Comparison of ENCODE assay signal across 21 cellular contexts in genomic region chr2:145939949-145940348, GRCh38.
A peak's percentile ranks its signal among the peaks of the same experiment; 100 is the strongest.
DNase-seq lines count a peak whose midpoint lies in the region; ATAC-seq, FAIRE-seq and TF ChIP-seq lines count a peak whose summit lies in the region.
"Had no signal": no experiment of that assay in that cellular context is flagged by ENCODE, and none has a peak within 500 bp of the region (broad histone marks: within the 10 kb centered on the region; RNA-seq: fewer than 3 reads in every experiment).

No MANE protein-coding gene starts in this region.

- in situ Hi-C loops in HepG2 (cut with HindIII; ENCODE audit: extremely low pct_ligation_motif_present, low pct_unique_long_range_greater_than_20kb), result no loop called here
- in situ Hi-C loops in mammary epithelial cell (cut with MboI; ENCODE audit: low sequenced_read_pairs in 2 of 2), result no loop called here

- no peak for TF ChIP-seq EP300 in HepG2 (IDR thresholded peaks at IDR 0.05; ENCODE audit: low read depth in 2 of 2, low read length in 2 of 2)
- TF ChIP-seq EP300 in HepG2 (CRISPR knock-in tag; IDR thresholded peaks at IDR 0.05; ENCODE audit: borderline replicate concordance), result no peak

- dilution Hi-C loops in mammary epithelial cell (cut with HindIII; ENCODE audit: low sequenced_read_pairs), result no loop called here

- FAIRE-seq in HepG2 (lab: Jason Lieb, UNC), result no peak
- FAIRE-seq: GM12891, GM19239, HTR-8/SVneo had no signal

- H3K9me3 Mint-ChIP-seq in activated T-cell treated with anti-CD3 and anti-CD28 coated beads, Interleukin-2, amount 50 U/mL, for 24 hours, result peaks cover 11% of the 10 kb centered on the region

- H3K27ac ChIP-seq in HepG2 (ENCODE audit: extremely low read length, insufficient read depth, low read length), result no peak overlapping the region
- no peak overlapping the region for H3K27ac ChIP-seq in right lobe of liver
- no peak overlapping the region for H3K27ac ChIP-seq in mammary epithelial cell (ENCODE audit: insufficient read depth, low read depth, low read length)
- H3K27ac ChIP-seq: BLaER1, HL-60 had no signal

- intact Hi-C loops in HepG2 (cut with micrococcal nuclease; ENCODE audit: unreplicated experiment) (no loop called here), right lobe of liver (cut with DNase I) (no loop called here), mammary epithelial cell (cut with micrococcal nuclease) (no loop called here)

- no peaks in the 10 kb centered on the region for H3K36me3 ChIP-seq in HepG2 (replicated peaks in 1 of 2; ENCODE audit: control insufficient read depth in 1 of 2, insufficient read depth in 2 of 2, low read length in 2 of 2)
- no peaks in the 10 kb centered on the region for H3K36me3 ChIP-seq in right lobe of liver
- no peaks in the 10 kb centered on the region for H3K36me3 ChIP-seq in mammary epithelial cell (ENCODE audit: insufficient read depth, low read length)
- H3K36me3 ChIP-seq: BLaER1, HAP-1 had no signal

- no peak for TF ChIP-seq RAD21 in HepG2 (CRISPR knock-in tag; IDR thresholded peaks at IDR 0.05)

- H3K27me3 Mint-ChIP-seq in activated T-cell treated with anti-CD3 and anti-CD28 coated beads, Interleukin-2, amount 50 U/mL, for 24 hours, result no peaks in the 10 kb centered on the region
- H3K27me3 Mint-ChIP-seq: CD4-positive, alpha-beta memory T cell had no signal

- no peak overlapping the region for H3K27ac Mint-ChIP-seq in activated T-cell treated with anti-CD3 and anti-CD28 coated beads, Interleukin-2, amount 50 U/mL, for 24 hours
- H3K27ac Mint-ChIP-seq: CD4-positive, alpha-beta memory T cell had no signal

- POLR2A ChIA-PET in HepG2 (lab: Yijun Ruan, JAX), result no interaction called here

- no peaks in the 10 kb centered on the region for H3K36me3 Mint-ChIP-seq in activated T-cell treated with anti-CD3 and anti-CD28 coated beads, Interleukin-2, amount 50 U/mL, for 24 hours (ENCODE audit: low read depth)
- H3K36me3 Mint-ChIP-seq: CD4-positive, alpha-beta memory T cell had no signal

- H2AFZ ChIP-seq in HepG2 (ENCODE audit: low read length) (no peak overlapping the region), mammary epithelial cell (ENCODE audit: low read depth, low read length) (peak overlapping the region; percentile 30)

- 2% methylated on average over 1 of the region's 1 CpG for WGBS in HepG2 (ENCODE audit: low lambda C conversion rate)
- 26% methylated on average over 1 of the region's 1 CpG for WGBS in right lobe of liver (ENCODE audit: insufficient coverage, low coverage, low lambda C conversion rate, missing lambda C conversion rate)
- 7% methylated on average over 1 of the region's 1 CpG for WGBS in mammary epithelial cell (ENCODE audit: low coverage, missing lambda C conversion rate)

- no peaks in the 10 kb centered on the region for H3K79me2 ChIP-seq in HepG2 (ENCODE audit: insufficient read depth, low read length)
- no peaks in the 10 kb centered on the region for H3K79me2 ChIP-seq in mammary epithelial cell (ENCODE audit: insufficient read depth, low read length)

- ATAC-seq in HepG2 (no peak), right lobe of liver (no peak)
- ATAC-seq: SK-N-SH treated with all-trans-retinoic acid at 6 μM for 48 hours had no signal

- H3K9ac ChIP-seq in HepG2 (ENCODE audit: insufficient read depth, low read depth, low read length), result no peak overlapping the region
- H3K9ac ChIP-seq in mammary epithelial cell (ENCODE audit: insufficient read depth, low read length), result no peak overlapping the region
- H3K9ac ChIP-seq: BLaER1 had no signal

- no peak overlapping the region for H3K4me3 Mint-ChIP-seq in activated T-cell treated with anti-CD3 and anti-CD28 coated beads, Interleukin-2, amount 50 U/mL, for 24 hours
- H3K4me3 Mint-ChIP-seq: CD4-positive, alpha-beta memory T cell had no signal

- H4K20me1 ChIP-seq in HepG2 (ENCODE audit: insufficient read depth, low read length) (no peaks in the 10 kb centered on the region), mammary epithelial cell (ENCODE audit: insufficient read depth, low read length) (no peaks in the 10 kb centered on the region)
- H4K20me1 ChIP-seq: BLaER1 had no signal

- TF ChIP-seq POLR2A in HepG2 (IDR thresholded peaks at IDR 0.05; ENCODE audit: insufficient read depth in 1 of 2, low read depth in 2 of 2, low read length in 2 of 2) (no peak), right lobe of liver (IDR thresholded peaks at IDR 0.05) (no peak)

- TF ChIP-seq CTCF in HepG2 (CRISPR knock-in tag; IDR thresholded peaks at IDR 0.05) (no peak), right lobe of liver (IDR thresholded peaks at IDR 0.05) (no peak), mammary epithelial cell (conservative IDR thresholded peaks at IDR 0.05 in 1 of 2, IDR thresholded peaks at IDR 0.05 in 1 of 2; ENCODE audit: extremely low read depth in 1 of 2, insufficient read depth in 1 of 2, low read depth in 1 of 2, low read length in 2 of 2) (no peak), GM10266 (IDR thresholded peaks at IDR 0.05; ENCODE audit: control insufficient read depth, insufficient read depth, low read depth, missing control alignments) (no peak)

- H3K4me1 ChIP-seq in HepG2 (ENCODE audit: insufficient read depth, low read length) (no peaks in the 10 kb centered on the region), right lobe of liver (no peaks in the 10 kb centered on the region), mammary epithelial cell (ENCODE audit: insufficient read depth, low read length) (no peaks in the 10 kb centered on the region)
- H3K4me1 ChIP-seq: BLaER1, HAP-1 had no signal

- DNase-seq in HepG2 (ENCODE audit: low spot score), result no peak
- no peak for DNase-seq in right lobe of liver
- DNase-seq in mammary epithelial cell, result peak; percentile 64
- DNase-seq in iris pigment epithelial cell (ENCODE audit: low read depth), result peak; percentile 15
- no peak for DNase-seq in GM10266 (ENCODE audit: extremely low spot score)
- no peak for DNase-seq in activated T-cell treated with anti-CD3 and anti-CD28 coated beads, Interleukin-2, amount 50 U/mL, for 24 hours
- no peak for DNase-seq in NCI-H1436 treated with DMSO at 0.1 percent for 48 hours (lab: John Stamatoyannopoulos, UW)
- DNase-seq: CD4-positive, alpha-beta memory T cell; GF-D8; MV-4-11; NCI-H1930; NCI-H446; NCI-H526 treated with DMSO at 0.1 percent for 48 hours; SIG-M5 had no signal

- H3K27me3 ChIP-seq in HepG2 (ENCODE audit: control insufficient read depth in 1 of 2, insufficient read depth in 2 of 2, low read length in 2 of 2) (no peaks in the 10 kb centered on the region), right lobe of liver (no peaks in the 10 kb centered on the region), mammary epithelial cell (ENCODE audit: insufficient read depth, low read length) (no peaks in the 10 kb centered on the region)
- H3K27me3 ChIP-seq: BLaER1 had no signal

- CTCF ChIA-PET in HepG2 (lab: Yijun Ruan, JAX; ENCODE audit: low intra/inter-chr PET ratio, low total read pairs) (no interaction called here), mammary epithelial cell (lab: Charles Lee; ENCODE audit: low non-redundant PET) (interaction anchor here (0.7 kb wide), 1 partner anchor 88 kb away, joined by 3 read pairs; no protein-coding TSS in a partner anchor)

- no peaks in the 10 kb centered on the region for H3K4me1 Mint-ChIP-seq in activated T-cell treated with anti-CD3 and anti-CD28 coated beads, Interleukin-2, amount 50 U/mL, for 24 hours (ENCODE audit: low read depth)
- H3K4me1 Mint-ChIP-seq: CD4-positive, alpha-beta memory T cell had no signal

- BruUV-seq in HepG2 (replicated peaks; lab: Mats Ljungman, UMichigan) (no TSS peak), mammary epithelial cell (replicated peaks; lab: Mats Ljungman, UMichigan) (no TSS peak)

- peaks cover 18% of the 10 kb centered on the region for H3K9me3 ChIP-seq in HepG2 (ENCODE audit: low read length)
- no peaks in the 10 kb centered on the region for H3K9me3 ChIP-seq in right lobe of liver
- H3K9me3 ChIP-seq in mammary epithelial cell (replicated peaks; ENCODE audit: insufficient read depth, low read length), result no peaks in the 10 kb centered on the region
- H3K9me3 ChIP-seq: BLaER1, HAP-1 had no signal

- no peak overlapping the region for H3K4me2 ChIP-seq in HepG2 (ENCODE audit: low read depth, low read length)
- H3K4me2 ChIP-seq in mammary epithelial cell (ENCODE audit: insufficient read depth, low read depth, low read length), result peak overlapping the region; percentile 32
- H3K4me2 ChIP-seq: BLaER1 had no signal

- H3K4me3 ChIP-seq in HepG2 (replicated peaks in 1 of 3; ENCODE audit: insufficient read depth in 1 of 3, low read depth in 2 of 3, low read length in 3 of 3), result no peak overlapping the region
- no peak overlapping the region for H3K4me3 ChIP-seq in right lobe of liver
- peak overlapping the region in 1 of 3 experiments; percentile 4 for H3K4me3 ChIP-seq in mammary epithelial cell (replicated peaks in 1 of 3; ENCODE audit: insufficient read depth in 1 of 3, low read depth in 2 of 3, low read length in 3 of 3)
- H3K4me3 ChIP-seq: BLaER1, HAP-1 had no signal

TF ChIP-seq in HepG2, 621 proteins besides CTCF, POLR2A, EP300 and RAD21:
- no peak for TF ChIP-seq MYPOP (CRISPR knock-in tag; IDR thresholded peaks at IDR 0.05)
- TF ChIP-seq ATM (IDR thresholded peaks at IDR 0.05; ENCODE audit: borderline replicate concordance), result no peak
- TF ChIP-seq MAFK (conservative IDR thresholded peaks at IDR 0.05 in 1 of 2, IDR thresholded peaks at IDR 0.05 in 1 of 2; ENCODE audit: low read length in 2 of 2), result peak; percentile 68 to 86
- TF ChIP-seq HHEX (CRISPR knock-in tag; IDR thresholded peaks at IDR 0.05), result no peak
- TF ChIP-seq MAFF (IDR thresholded peaks at IDR 0.05; ENCODE audit: low read depth, low read length), result peak; percentile 78
- no peak for TF ChIP-seq ZKSCAN5 (CRISPR knock-in tag; IDR thresholded peaks at IDR 0.05)

Comparison
In these comparisons a context has a peak if more than half of its experiments do, and no peak if none do; other contexts are left out.
1. DNase-seq: peak in mammary epithelial cell (single experiment) and iris pigment epithelial cell (single experiment); none in HepG2 (single experiment), right lobe of liver (0 of 3), GM10266 (single experiment), activated T-cell treated with anti-CD3 and anti-CD28 coated beads, Interleukin-2, amount 50 U/mL, for 24 hours (single experiment) and NCI-H1436 treated with DMSO at 0.1 percent for 48 hours (single experiment).